ENCODE assay signal across 2 cellular contexts in genomic region chr1:4336507-4336906, GRCh38.
TF ChIP-seq lines count a peak whose summit lies in the region.

No MANE protein-coding gene starts in this region.

TF ChIP-seq in HepG2, 621 proteins besides CTCF, POLR2A, EP300 and RAD21:
- TF ChIP-seq ZBTB49 (CRISPR knock-in tag; IDR thresholded peaks at IDR 0.05; ENCODE audit: borderline replicate concordance) (no peak), FOXA1 (IDR thresholded peaks at IDR 0.05) (0 out of 2 replicates have a peak, but pooled peaks have one; percentile 12), FOXA1 (CRISPR knock-in tag; IDR thresholded peaks at IDR 0.05) (no peak), CREB1 (IDR thresholded peaks at IDR 0.05) (peak; percentile 97), CREB1 (CRISPR knock-in tag; IDR thresholded peaks at IDR 0.05) (no peak)

TF ChIP-seq in IMR-90, 13 proteins besides CTCF, POLR2A, EP300 and RAD21:
- no peak for TF ChIP-seq FOS (IDR thresholded peaks at IDR 0.05; ENCODE audit: low read depth, low read length)
- no peak for TF ChIP-seq CEBPB (IDR thresholded peaks at IDR 0.05; ENCODE audit: low read depth, low read length)
- no peak for TF ChIP-seq MAZ (IDR thresholded peaks at IDR 0.05; ENCODE audit: borderline replicate concordance, low read depth, low read length)
- TF ChIP-seq CHD1 (IDR thresholded peaks at IDR 0.05; ENCODE audit: low read depth, low read length), result no peak
- TF ChIP-seq MAFK (IDR thresholded peaks at IDR 0.05; ENCODE audit: low read depth, low read length), result no peak
- TF ChIP-seq ELK1 (IDR thresholded peaks at IDR 0.05; ENCODE audit: borderline replicate concordance, low read depth, low read length), result no peak
- no peak for TF ChIP-seq RCOR1 (IDR thresholded peaks at IDR 0.05; ENCODE audit: insufficient replicate concordance, low read length)
- TF ChIP-seq NFE2L2 (IDR thresholded peaks at IDR 0.05; ENCODE audit: low read depth, low read length), result no peak
- no peak for TF ChIP-seq MXI1 (IDR thresholded peaks at IDR 0.05; ENCODE audit: borderline replicate concordance, low read depth, low read length)
- no peak for TF ChIP-seq USF2 (IDR thresholded peaks at IDR 0.05; ENCODE audit: low read depth, low read length)
- no peak for TF ChIP-seq RFX5 (IDR thresholded peaks at IDR 0.05; ENCODE audit: low read depth, low read length)
- no peak for TF ChIP-seq SMC3 (IDR thresholded peaks at IDR 0.05; ENCODE audit: low read depth, low read length)
- TF ChIP-seq BHLHE40 (IDR thresholded peaks at IDR 0.05; ENCODE audit: low read depth, low read length), result no peak
